Comparison of ENCODE assay signal across 7 cellular contexts in the genomic region with DNA sequence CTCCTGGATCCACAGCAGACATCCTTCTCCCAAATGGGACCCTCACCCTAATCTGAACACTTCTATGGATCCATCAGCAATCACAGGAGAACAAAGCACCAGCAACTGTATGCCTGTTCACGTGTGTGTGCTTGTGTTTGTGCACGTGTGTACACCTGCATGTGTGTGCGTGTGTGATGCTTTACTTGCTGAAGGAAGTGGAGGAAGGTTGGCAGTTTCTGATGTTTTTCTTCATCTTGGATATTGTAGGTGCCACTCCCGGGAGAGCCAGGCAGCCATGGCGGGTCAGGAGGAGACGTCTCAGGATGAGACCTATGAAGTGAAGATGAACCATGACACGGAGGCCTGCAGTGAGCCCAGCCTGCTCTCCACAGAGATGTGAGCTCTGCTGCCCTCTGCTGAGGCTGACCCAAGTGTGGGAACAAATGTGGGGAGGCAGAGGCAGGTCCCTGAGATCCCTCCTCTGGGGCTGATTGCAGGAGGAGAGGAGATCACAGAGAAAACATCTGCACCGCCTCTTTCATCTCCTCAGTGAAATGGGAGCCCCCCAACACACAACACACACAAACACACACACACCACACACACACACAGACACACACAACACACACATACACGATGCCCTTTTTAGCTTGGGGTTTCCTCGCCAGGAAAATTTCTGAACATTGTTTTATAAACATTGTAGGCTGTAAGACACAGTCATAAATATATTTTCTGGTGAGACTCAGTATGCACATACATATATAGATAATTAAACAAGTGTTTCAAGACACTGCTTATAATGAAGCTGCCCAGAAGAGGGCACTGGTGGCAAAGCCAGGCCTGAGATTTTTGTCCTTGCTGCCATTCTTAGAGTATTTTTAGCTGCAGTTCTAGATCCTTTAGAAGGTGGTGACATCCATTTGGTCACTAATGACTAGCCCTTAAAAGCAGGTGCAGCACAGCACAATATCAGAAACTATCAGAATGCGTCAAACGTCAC.
DNase-seq lines count a peak whose midpoint lies in the region; ATAC-seq and TF ChIP-seq lines count a peak whose summit lies in the region.

No MANE protein-coding gene starts in this region.

- no peaks in the 10 kb centered on the region for H3K27me3 Mint-ChIP-seq in central memory CD8-positive, alpha-beta T cell

- peaks cover 10% of the 10 kb centered on the region for H3K36me3 Mint-ChIP-seq in central memory CD8-positive, alpha-beta T cell (ENCODE audit: insufficient read depth)

- ATAC-seq in central memory CD8-positive, alpha-beta T cell (replicated peaks; ENCODE audit: extremely low read depth, poor library complexity, severe bottlenecking) = peak; percentile 72
- ATAC-seq in HG02852 (IDR thresholded peaks at IDR 0.05; ENCODE audit: unreplicated experiment) (no peak), GM21367 (IDR thresholded peaks at IDR 0.05; ENCODE audit: unreplicated experiment) (no peak)

- H3K4me1 Mint-ChIP-seq in central memory CD8-positive, alpha-beta T cell = peaks cover 23% of the 10 kb centered on the region

- no peak for TF ChIP-seq CTCF in lower leg skin (IDR thresholded peaks at IDR 0.05)

- H3K4me3 Mint-ChIP-seq in central memory CD8-positive, alpha-beta T cell = peak overlapping the region; percentile 51

- H3K27ac Mint-ChIP-seq in central memory CD8-positive, alpha-beta T cell (ENCODE audit: low read depth) = peak overlapping the region; percentile 98

- TF ChIP-seq POLR2A in lower leg skin (IDR thresholded peaks at IDR 0.05) = no peak

- H3K9me3 Mint-ChIP-seq in central memory CD8-positive, alpha-beta T cell = peaks cover 6% of the 10 kb centered on the region

- WGBS in lower leg skin, 2 donors = 55 to 63% methylated on average over 12 of the region's 12 CpGs

- no peak overlapping the region for H3K4me3 ChIP-seq in lower leg skin (ENCODE audit: low read depth, poor library complexity, severe bottlenecking)

- intact Hi-C loops in lower leg skin (cut with DNase I; ENCODE audit: low total_unique reads) = no loop called here

- DNase-seq in EH (ENCODE audit: low read depth) = peak; percentile 66
- peak; percentile 15 for DNase-seq in KG1 (lab: John Stamatoyannopoulos, UW)
- peak; percentile 26 to 38 for DNase-seq in SW 1271 (lab: John Stamatoyannopoulos, UW)
- DNase-seq in central memory CD8-positive, alpha-beta T cell (ENCODE audit: low spot score in 2 of 2) = peak in 1 of 2 donors; percentile 52
- peak; percentile 13 to 68 for DNase-seq in lower leg skin (ENCODE audit: low spot score in 2 of 2)
